Comparison of ENCODE assay signal across 16 cellular contexts in the genomic region with DNA sequence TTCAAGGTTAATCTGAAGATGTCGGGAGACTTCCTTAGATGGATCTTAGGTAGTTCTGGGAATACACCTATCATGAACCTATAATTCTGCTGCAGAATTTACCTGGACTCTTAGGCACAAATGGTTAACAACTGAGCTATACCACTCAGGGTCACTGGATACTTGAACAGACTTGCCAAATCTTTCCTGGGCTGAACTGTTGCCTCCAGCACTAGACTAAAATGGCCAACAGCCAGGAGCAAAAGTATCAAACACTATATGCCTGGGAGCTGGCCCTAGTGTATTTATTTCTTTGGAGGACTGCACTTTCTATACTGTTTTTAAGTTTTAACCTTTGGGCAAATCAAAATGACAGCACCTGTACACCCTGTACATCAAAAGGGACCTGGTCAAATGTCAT.
DNase-seq lines count a peak whose midpoint lies in the region; ATAC-seq, FAIRE-seq and TF ChIP-seq lines count a peak whose summit lies in the region.
"Had no signal": no experiment of that assay in that cellular context is flagged by ENCODE, and none has a peak within 500 bp of the region (broad histone marks: within the 10 kb centered on the region; RNA-seq: fewer than 3 reads in every experiment).

No MANE protein-coding gene starts in this region.

- no peak overlapping the region for H3K27ac ChIP-seq in right cardiac atrium (ENCODE audit: low read length)
- H3K27ac ChIP-seq in neural progenitor cell = no peak overlapping the region
- H3K27ac ChIP-seq: 22Rv1 had no signal

- no peaks in the 10 kb centered on the region for H3K27me3 Mint-ChIP-seq in neural progenitor cell (ENCODE audit: insufficient read depth, low read depth)

- H3K36me3 ChIP-seq in bronchial epithelial cell (ENCODE audit: control insufficient read depth, insufficient read depth, low read length) (no peaks in the 10 kb centered on the region), neural progenitor cell (no peaks in the 10 kb centered on the region)

- intact Hi-C loops in Right ventricle myocardium superior (cut with DNase I) (no loop called here), right cardiac atrium (cut with DNase I) (no loop called here)

- no peaks in the 10 kb centered on the region for H3K4me1 Mint-ChIP-seq in neural progenitor cell
- H3K4me1 Mint-ChIP-seq: CD14-positive monocyte, GM23338 had no signal

- no peak overlapping the region for H3K4me2 ChIP-seq in neural progenitor cell
- H3K4me2 ChIP-seq: GM23338 had no signal

- H3K27me3 ChIP-seq in right cardiac atrium (ENCODE audit: control insufficient read depth, insufficient read depth) = no peaks in the 10 kb centered on the region
- no peaks in the 10 kb centered on the region for H3K27me3 ChIP-seq in bronchial epithelial cell (ENCODE audit: control insufficient read depth, insufficient read depth, low read length)
- H3K27me3 ChIP-seq in neural progenitor cell = no peaks in the 10 kb centered on the region

- H3K4me1 ChIP-seq in right cardiac atrium (ENCODE audit: control insufficient read depth, insufficient read depth, low read length) (no peaks in the 10 kb centered on the region), neural progenitor cell (no peaks in the 10 kb centered on the region)

- H3K9ac ChIP-seq in neural progenitor cell = no peak overlapping the region

- no peak overlapping the region for H3K4me3 Mint-ChIP-seq in neural progenitor cell
- H3K4me3 Mint-ChIP-seq: CD14-positive monocyte; CD8-positive, alpha-beta T cell; GM23338 had no signal

- H3K4me3 ChIP-seq in right cardiac atrium (ENCODE audit: low read length) (no peak overlapping the region), bronchial epithelial cell (ENCODE audit: low read depth, low read length) (no peak overlapping the region), neural progenitor cell (no peak overlapping the region)
- H3K4me3 ChIP-seq: GM23338 had no signal

- H2AFZ ChIP-seq in neural progenitor cell (replicated peaks) = peak overlapping the region; percentile 33
- H2AFZ ChIP-seq: GM23338 had no signal

- DNase-seq in DMS 273 (lab: John Stamatoyannopoulos, UW; ENCODE audit: unreplicated experiment) (peak; percentile 1), DMS 273 treated with DMSO at 0.1 percent for 48 hours (lab: John Stamatoyannopoulos, UW) (no peak), Right ventricle myocardium superior (no peak), right cardiac atrium (no peak), bronchial epithelial cell (ENCODE audit: low read depth) (peak; percentile 45), neural progenitor cell (ENCODE audit: low spot score) (no peak), DMS53 (lab: John Stamatoyannopoulos, UW) (no peak), NOMO-1 treated with dmso at 0.1 percent for 144 hours (lab: John Stamatoyannopoulos, UW; ENCODE audit: unreplicated experiment) (no peak)
- DNase-seq: CD8-positive, alpha-beta T cell; COR-L47; DMS79; H7 had no signal

- no peak overlapping the region for H3K27ac Mint-ChIP-seq in neural progenitor cell
- H3K27ac Mint-ChIP-seq: CD14-positive monocyte; CD8-positive, alpha-beta T cell; GM23338 had no signal

- FAIRE-seq in bronchial epithelial cell (lab: Jason Lieb, UNC) = no peak
- FAIRE-seq: GM12891 had no signal

- H3K36me3 Mint-ChIP-seq in neural progenitor cell = no peaks in the 10 kb centered on the region
- H3K36me3 Mint-ChIP-seq: CD14-positive monocyte; CD8-positive, alpha-beta T cell had no signal

- no peaks in the 10 kb centered on the region for H3F3A ChIP-seq in neural progenitor cell (ENCODE audit: low read depth)

- H3K9me3 ChIP-seq in right cardiac atrium (ENCODE audit: control insufficient read depth, low read length) (no peaks in the 10 kb centered on the region), neural progenitor cell (ENCODE audit: low read depth) (no peaks in the 10 kb centered on the region)

- TF ChIP-seq CTCF in bronchial epithelial cell (IDR thresholded peaks at IDR 0.05; ENCODE audit: insufficient read depth, low read length, severe bottlenecking) (no peak), neural progenitor cell (IDR thresholded peaks at IDR 0.05) (no peak)

- ATAC-seq in Right ventricle myocardium superior (ENCODE audit: poor library complexity) = peak; percentile 73
- ATAC-seq in right cardiac atrium = no peak
- ATAC-seq: CD8-positive, alpha-beta T cell; GM23338 had no signal

- 97% methylated on average over 1 of the region's 1 CpG for WGBS in right cardiac atrium

- no peaks in the 10 kb centered on the region for H3K79me2 ChIP-seq in neural progenitor cell (ENCODE audit: low read depth)

- peaks cover 2% of the 10 kb centered on the region for H3K9me3 Mint-ChIP-seq in neural progenitor cell
- H3K9me3 Mint-ChIP-seq: GM23338 had no signal

- no peaks in the 10 kb centered on the region for H4K20me1 ChIP-seq in neural progenitor cell (ENCODE audit: low read depth)

Comparison
In these comparisons a context has a peak if more than half of its experiments do, and no peak if none do; other contexts are left out.
1. DNase-seq: peak in DMS 273 (single experiment) and bronchial epithelial cell (single experiment); none in DMS 273 treated with DMSO at 0.1 percent for 48 hours (single experiment), Right ventricle myocardium superior (single experiment), right cardiac atrium (0 of 3), neural progenitor cell (single experiment), DMS53 (single experiment) and NOMO-1 treated with dmso at 0.1 percent for 144 hours (single experiment).